Comparison of ENCODE assay signal across 21 cellular contexts in the genomic region with DNA sequence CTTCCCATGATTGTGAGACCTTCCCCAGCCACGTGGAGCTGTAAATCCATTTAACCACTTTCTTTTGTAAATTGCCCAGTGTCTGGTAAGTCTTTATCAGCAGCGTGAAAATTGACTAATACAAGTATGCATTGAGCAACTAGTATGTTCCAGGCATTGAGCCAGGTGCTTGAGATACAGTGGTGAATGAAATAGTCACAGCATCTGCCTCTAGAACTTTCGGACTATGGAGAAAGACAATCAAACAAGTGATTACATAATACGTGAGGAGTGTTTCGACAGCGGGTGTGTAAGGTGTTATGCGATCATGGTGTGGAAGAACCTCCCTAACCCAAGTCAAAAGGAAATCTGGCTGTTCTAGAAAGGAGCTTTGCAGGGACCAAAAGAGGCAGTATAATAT. TPM values are rescaled to one million over a fixed set of nuclear protein-coding genes. Genes with fewer than 3 reads are reported as not detected.
A peak's percentile ranks its signal among the peaks of the same experiment; 100 is the strongest.
DNase-seq lines count a peak whose midpoint lies in the region; ATAC-seq, FAIRE-seq and TF ChIP-seq lines count a peak whose summit lies in the region.
"Had no signal": no experiment of that assay in that cellular context is flagged by ENCODE, and none has a peak within 500 bp of the region (broad histone marks: within the 10 kb centered on the region; RNA-seq: fewer than 3 reads in every experiment).

No MANE protein-coding gene starts in this region.

- no peak for TF ChIP-seq RAD21 in HepG2 (CRISPR knock-in tag; IDR thresholded peaks at IDR 0.05)

- peak; percentile 7 for DNase-seq in EL
- peak; percentile 53 for DNase-seq in M059J (ENCODE audit: low read depth)
- DNase-seq in brain microvascular endothelial cell = peak; percentile 72
- DNase-seq in HepG2 (ENCODE audit: low spot score) = peak; percentile 37
- DNase-seq in activated T-cell treated with anti-CD3 and anti-CD28 coated beads for 4 hours = no peak
- no peak for DNase-seq in tibial nerve (ENCODE audit: low spot score in 2 of 2)
- no peak for DNase-seq in midbrain (lab: John Stamatoyannopoulos, UW)
- DNase-seq: activated CD8-positive, alpha-beta T cell treated with anti-CD3 and anti-CD28 coated beads, Interleukin-2, amount 10 ng/mL, durations not matched to agents 7 days and 5 days; activated gamma-delta T cell; C1 segment of cervical spinal cord; central memory CD4-positive, alpha-beta T cell; DND-41; hypothalamus; Karpas-422; left ventricle myocardium superior; NCI-H2029; NCI-H82; stimulated activated CD4-positive, alpha-beta T cell treated with anti-CD3 and anti-CD28 coated beads, Interleukin-4, amount 100 ng/mL, for 24 hours had no signal

- FAIRE-seq in HepG2 (lab: Jason Lieb, UNC) = no peak
- FAIRE-seq: endometrium, TTC549 had no signal

- TF ChIP-seq CTCF in brain microvascular endothelial cell (IDR thresholded peaks at IDR 0.05; ENCODE audit: low read depth, low read length, missing control alignments) = no peak
- no peak for TF ChIP-seq CTCF in HepG2 (CRISPR knock-in tag; IDR thresholded peaks at IDR 0.05)
- no peak for TF ChIP-seq CTCF in tibial nerve (IDR thresholded peaks at IDR 0.05)

- no peak overlapping the region for H3K9ac ChIP-seq in HepG2 (ENCODE audit: insufficient read depth, low read depth, low read length)

- no peak; the same call in 2 of the 3 replicates for ATAC-seq in HepG2
- ATAC-seq: activated CD8-positive, alpha-beta T cell treated with anti-CD3 and anti-CD28 coated beads, Interleukin-2, amount 10 ng/mL, durations not matched to agents 7 days and 5 days; left ventricle myocardium superior had no signal

- no peak overlapping the region for H2AFZ ChIP-seq in HepG2 (ENCODE audit: low read length)

- no peak overlapping the region for H3K4me3 ChIP-seq in brain microvascular endothelial cell (ENCODE audit: low read depth, low read length)
- no peak overlapping the region for H3K4me3 ChIP-seq in HepG2 (replicated peaks in 1 of 3; ENCODE audit: insufficient read depth in 1 of 3, low read depth in 2 of 3, low read length in 3 of 3)
- H3K4me3 ChIP-seq in tibial nerve = no peak overlapping the region
- H3K4me3 ChIP-seq: SJCRH30 had no signal

- CTCF ChIA-PET in HepG2 (lab: Yijun Ruan, JAX; ENCODE audit: low intra/inter-chr PET ratio, low total read pairs) = no interaction called here

- H3K36me3 ChIP-seq in brain microvascular endothelial cell (replicated peaks) (no peaks in the 10 kb centered on the region), HepG2 (replicated peaks in 1 of 2; ENCODE audit: control insufficient read depth in 1 of 2, insufficient read depth in 2 of 2, low read length in 2 of 2) (no peaks in the 10 kb centered on the region), tibial nerve (no peaks in the 10 kb centered on the region)
- H3K36me3 ChIP-seq: SJCRH30 had no signal

- no peaks in the 10 kb centered on the region for H3K27me3 ChIP-seq in brain microvascular endothelial cell (replicated peaks)
- no peaks in the 10 kb centered on the region for H3K27me3 ChIP-seq in HepG2 (ENCODE audit: control insufficient read depth in 1 of 2, insufficient read depth in 2 of 2, low read length in 2 of 2)
- H3K27me3 ChIP-seq in tibial nerve = no peaks in the 10 kb centered on the region
- H3K27me3 ChIP-seq: SJCRH30 had no signal

- no peaks in the 10 kb centered on the region for H4K20me1 ChIP-seq in HepG2 (ENCODE audit: insufficient read depth, low read length)

- TF ChIP-seq POLR2A in HepG2 (IDR thresholded peaks at IDR 0.05; ENCODE audit: insufficient read depth in 1 of 2, low read depth in 2 of 2, low read length in 2 of 2) (no peak), tibial nerve (IDR thresholded peaks at IDR 0.05) (no peak)

- H3K9me3 ChIP-seq in HepG2 (ENCODE audit: low read length) (no peaks in the 10 kb centered on the region), tibial nerve (no peaks in the 10 kb centered on the region)
- H3K9me3 ChIP-seq: SJCRH30 had no signal

- POLR2A ChIA-PET in HepG2 (lab: Yijun Ruan, JAX) = no interaction called here

- intact Hi-C loops in HepG2 (cut with micrococcal nuclease; ENCODE audit: unreplicated experiment) = no loop called here

- H3K27ac ChIP-seq in brain microvascular endothelial cell (no peak overlapping the region), HepG2 (ENCODE audit: extremely low read length, insufficient read depth, low read length) (no peak overlapping the region), tibial nerve (no peak overlapping the region)
- H3K27ac ChIP-seq: SJCRH30 had no signal

- no peak overlapping the region for H3K4me2 ChIP-seq in HepG2 (ENCODE audit: low read depth, low read length)

- TF ChIP-seq EP300 in HepG2 (IDR thresholded peaks at IDR 0.05; ENCODE audit: low read depth in 2 of 2, low read length in 2 of 2) (no peak), HepG2 (CRISPR knock-in tag; IDR thresholded peaks at IDR 0.05; ENCODE audit: borderline replicate concordance) (no peak), tibial nerve (IDR thresholded peaks at IDR 0.05) (no peak)

- BruUV-seq in HepG2 (replicated peaks; lab: Mats Ljungman, UMichigan) = no TSS peak

- in situ Hi-C loops in brain microvascular endothelial cell (cut with HindIII; ENCODE audit: low pct_ligation_motif_present, low sequenced_read_pairs) (no loop called here), HepG2 (cut with HindIII; ENCODE audit: extremely low pct_ligation_motif_present, low pct_unique_long_range_greater_than_20kb) (no loop called here)

- 0 out of 2 replicates have a peak, but pooled peaks cover 9% of the 10 kb centered on the region for H3K4me1 ChIP-seq in HepG2 (ENCODE audit: insufficient read depth, low read length)
- H3K4me1 ChIP-seq in tibial nerve = peaks cover 0 to 5% (median 0%) of the 10 kb centered on the region in 4 donors
- H3K4me1 ChIP-seq: SJCRH30 had no signal

- H3K79me2 ChIP-seq in HepG2 (ENCODE audit: insufficient read depth, low read length) = no peaks in the 10 kb centered on the region

- 3% methylated on average over 7 of the region's 7 CpGs for WGBS in HepG2 (ENCODE audit: low lambda C conversion rate)
- 77 to 83% methylated on average over 7 of the region's 7 CpGs for WGBS in tibial nerve, 2 donors

TF ChIP-seq in HepG2, 621 proteins besides CTCF, POLR2A, EP300 and RAD21:
- TF ChIP-seq ZNF672 (CRISPR knock-in tag; IDR thresholded peaks at IDR 0.05) (no peak), CEBPB (IDR thresholded peaks at IDR 0.05; ENCODE audit: borderline replicate concordance, low read depth, low read length) (peak; percentile 83), CEBPG (CRISPR knock-in tag; IDR thresholded peaks at IDR 0.05) (peak; percentile 55)

RNA-seq across cellular contexts. Expression of a gene that starts 21.6 kb away (rescaled TPM):
- total RNA-seq in M059J (2014; rRNA removed; shearing (Covaris generic)) = 82.5 and 109 TPM in 2 replicates
- total RNA-seq in HepG2 (2016; rRNA removed; fragmentation: Illumina TruSeq; extraction: Trizol) (87.2 and 123 TPM in 2 replicates), tibial nerve (10 to 100 TPM; 28.6 to 68.2 (median 42.1) TPM)
- 17.6 and 18.9 TPM in 2 replicates for total RNA-seq in HepG2 (2016; cell fraction: cytosol; rRNA removed; fragmentation: Illumina TruSeq; extraction: Trizol; ENCODE audit: low read depth)
- total RNA-seq in HepG2 (2016; cell fraction: insoluble cytoplasmic fraction; rRNA removed; fragmentation: Illumina TruSeq; extraction: Trizol) = 87.4 and 114 TPM in 2 replicates
- total RNA-seq in HepG2 (2016; cell fraction: membrane; rRNA removed; fragmentation: Illumina TruSeq; extraction: Trizol) = 27.1 and 31.8 TPM in 2 replicates
- 81.3 and 84.2 TPM in 2 replicates for total RNA-seq in HepG2 (2016; cell fraction: nucleus; rRNA removed; fragmentation: Illumina TruSeq; extraction: Trizol)
- polyA plus RNA-seq in HepG2 (2011; rRNA removed) = 31.2 and 46.2 TPM in 2 replicates
- 25.5 and 29.0 TPM in 2 replicates for polyA plus RNA-seq in HepG2 (2011; cell fraction: cytosol; rRNA removed)
- 31.8 and 35.5 TPM in 2 replicates for polyA plus RNA-seq in HepG2 (2011; cell fraction: nucleus; rRNA removed)
- polyA plus RNA-seq in HepG2 (2012) = 23.8 and 29.2 TPM in 2 replicates
- polyA plus RNA-seq in HepG2 (2016; cell fraction: cytosol; fragmentation: Illumina TruSeq; extraction: Trizol; ENCODE audit: low read depth) = 3.5 and 3.6 TPM in 2 replicates
- polyA plus RNA-seq in HepG2 (2016; cell fraction: insoluble cytoplasmic fraction; fragmentation: Illumina TruSeq; extraction: Trizol; ENCODE audit: low read depth) = 76.0 and 81.2 TPM in 2 replicates
- polyA plus RNA-seq in HepG2 (2016; cell fraction: membrane; fragmentation: Illumina TruSeq; extraction: Trizol; ENCODE audit: low read depth) = 9.6 and 11.5 TPM in 2 replicates
- polyA plus RNA-seq in HepG2 (2016; cell fraction: nucleus; fragmentation: Illumina TruSeq; extraction: Trizol; ENCODE audit: insufficient read depth, low read depth) = 94.6 and 95.0 TPM in 2 replicates
- 55.5 and 185 TPM in 2 replicates for polyA minus RNA-seq in HepG2 (2011; rRNA and poly(A)+ RNA removed; ENCODE audit: low replicate concordance)
- 36.1 and 39.6 TPM in 2 replicates for polyA minus RNA-seq in HepG2 (2011; cell fraction: cytosol; rRNA and poly(A)+ RNA removed)
- 59.9 and 64.2 TPM in 2 replicates for polyA minus RNA-seq in HepG2 (2011; cell fraction: nucleus; rRNA and poly(A)+ RNA removed)

RNA-seq across cellular contexts. Expression of a gene that starts 26.3 kb away (rescaled TPM):
- total RNA-seq in M059J (2014; rRNA removed; shearing (Covaris generic)) = 11.8 and 15.0 TPM in 2 replicates
- 7.4 and 11.5 TPM in 2 replicates for total RNA-seq in HepG2 (2016; rRNA removed; fragmentation: Illumina TruSeq; extraction: Trizol)
- 2.7 and 3.3 TPM in 2 replicates for total RNA-seq in HepG2 (2016; cell fraction: cytosol; rRNA removed; fragmentation: Illumina TruSeq; extraction: Trizol; ENCODE audit: low read depth)
- 6.5 and 9.3 TPM in 2 replicates for total RNA-seq in HepG2 (2016; cell fraction: insoluble cytoplasmic fraction; rRNA removed; fragmentation: Illumina TruSeq; extraction: Trizol)
- total RNA-seq in HepG2 (2016; cell fraction: membrane; rRNA removed; fragmentation: Illumina TruSeq; extraction: Trizol) = 6.5 and 6.8 TPM in 2 replicates
- 15.9 and 18.5 TPM in 2 replicates for total RNA-seq in HepG2 (2016; cell fraction: nucleus; rRNA removed; fragmentation: Illumina TruSeq; extraction: Trizol)
- 7.6 and 8.4 TPM in 2 replicates for polyA plus RNA-seq in HepG2 (2011; rRNA removed)
- polyA plus RNA-seq in HepG2 (2011; cell fraction: cytosol; rRNA removed) = 4.1 and 5.8 TPM in 2 replicates
- polyA plus RNA-seq in HepG2 (2011; cell fraction: nucleus; rRNA removed) = 6.9 and 7.2 TPM in 2 replicates
- 6.3 and 7.7 TPM in 2 replicates for polyA plus RNA-seq in HepG2 (2012)
- 1.2 and 1.4 TPM in 2 replicates for polyA plus RNA-seq in HepG2 (2016; cell fraction: cytosol; fragmentation: Illumina TruSeq; extraction: Trizol; ENCODE audit: low read depth)
- polyA plus RNA-seq in HepG2 (2016; cell fraction: insoluble cytoplasmic fraction; fragmentation: Illumina TruSeq; extraction: Trizol; ENCODE audit: low read depth) = 9.6 and 10.8 TPM in 2 replicates
- 2.7 and 3.8 TPM in 2 replicates for polyA plus RNA-seq in HepG2 (2016; cell fraction: membrane; fragmentation: Illumina TruSeq; extraction: Trizol; ENCODE audit: low read depth)
- 9.5 and 10.3 TPM in 2 replicates for polyA plus RNA-seq in HepG2 (2016; cell fraction: nucleus; fragmentation: Illumina TruSeq; extraction: Trizol; ENCODE audit: insufficient read depth, low read depth)
- 16.7 and 23.5 TPM in 2 replicates for polyA minus RNA-seq in HepG2 (2011; rRNA and poly(A)+ RNA removed; ENCODE audit: low replicate concordance)
- 7.1 and 8.0 TPM in 2 replicates for polyA minus RNA-seq in HepG2 (2011; cell fraction: cytosol; rRNA and poly(A)+ RNA removed)
- 43.4 and 52.3 TPM in 2 replicates for polyA minus RNA-seq in HepG2 (2011; cell fraction: nucleus; rRNA and poly(A)+ RNA removed)
- 10 to 100 TPM; 16.8 to 26.0 (median 20.0) TPM for total RNA-seq in tibial nerve

Comparison
In these comparisons a context has a peak if more than half of its experiments do, and no peak if none do; other contexts are left out.
1. DNase-seq: peak in EL (single experiment), M059J (single experiment), brain microvascular endothelial cell (single experiment) and HepG2 (single experiment); none in activated T-cell treated with anti-CD3 and anti-CD28 coated beads for 4 hours (single experiment), tibial nerve (0 of 2) and midbrain (single experiment).